12 cellular contexts compared by ENCODE assay signal in the genomic region with DNA sequence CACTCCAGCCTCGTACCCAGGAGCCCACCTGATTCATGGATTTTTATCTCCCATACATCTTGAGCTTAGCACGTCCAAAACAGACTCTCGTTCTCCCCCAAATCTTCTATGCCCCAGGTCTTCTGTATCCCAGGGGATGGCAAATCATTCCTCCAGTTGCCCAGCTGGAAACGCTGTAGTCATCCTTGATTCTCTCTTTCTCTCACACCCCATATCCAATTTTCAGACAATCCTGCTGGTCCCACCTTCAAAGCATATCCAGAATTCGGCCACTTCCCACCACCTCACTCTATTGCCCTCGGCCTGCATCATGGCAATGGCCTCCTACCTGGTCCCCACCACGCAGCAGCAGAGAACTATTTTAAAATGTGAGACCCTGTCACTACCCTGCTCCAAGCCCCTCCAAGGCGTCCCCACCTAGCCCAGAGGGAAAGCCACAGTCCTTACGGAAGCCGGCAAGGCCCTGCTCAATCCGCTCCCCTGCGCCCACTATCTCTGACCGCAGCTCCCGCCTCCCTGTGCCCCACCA. TPM values are rescaled to one million over a fixed set of nuclear protein-coding genes. Genes with fewer than 3 reads are reported as not detected.
DNase-seq lines count a peak whose midpoint lies in the region; ATAC-seq, FAIRE-seq and TF ChIP-seq lines count a peak whose summit lies in the region.
"Had no signal": no experiment of that assay in that cellular context is flagged by ENCODE, and none has a peak within 500 bp of the region (broad histone marks: within the 10 kb centered on the region; RNA-seq: fewer than 3 reads in every experiment).

No MANE protein-coding gene starts in this region.

- FAIRE-seq in urothelium cell line (lab: Jason Lieb, UNC) = no peak

- no peak for TF ChIP-seq EP300 in suprapubic skin (IDR thresholded peaks at IDR 0.05)

- peak overlapping the region; percentile 84 for H3K4me3 Mint-ChIP-seq in activated naive CD4-positive, alpha-beta T cell treated with anti-CD3 and anti-CD28 coated beads, Interleukin-2, amount 50 U/mL, for 24 hours
- H3K4me3 Mint-ChIP-seq in activated CD8-positive, alpha-beta T cell treated with anti-CD3 and anti-CD28 coated beads for 36 hours = peak overlapping the region; percentile 65

- DNase-seq in activated naive CD4-positive, alpha-beta T cell treated with anti-CD3 and anti-CD28 coated beads, Interleukin-2, amount 50 U/mL, for 72 hours (ENCODE audit: low spot score in 2 of 2) = no peak
- DNase-seq in activated CD8-positive, alpha-beta T cell treated with anti-CD3 and anti-CD28 coated beads for 36 hours = no peak
- DNase-seq in suprapubic skin (ENCODE audit: low spot score in 2 of 2) (no peak), urothelium cell line (ENCODE audit: low spot score) (no peak)
- DNase-seq in NK-92 treated with Interleukin-12 subunit alpha and Interleukin-12 subunit beta, amount 100 ng/mL, for 24 hours (lab: John Stamatoyannopoulos, UW) = no peak
- DNase-seq: amniotic stem cell; NCI-H446 treated with DMSO at 0.1 percent for 48 hours; SHP77 treated with DMSO at 0.1 percent for 48 hours; stimulated activated CD4-positive, alpha-beta T cell treated with anti-CD3 and anti-CD28 coated beads, Interleukin-15, amount 100 ng/mL, for 24 hours had no signal

- H3K36me3 ChIP-seq in iPS-20b (ENCODE audit: insufficient read depth, low read depth, low read length) (no peaks in the 10 kb centered on the region), suprapubic skin (no peaks in the 10 kb centered on the region)

- peaks cover 27% of the 10 kb centered on the region for H3K27me3 Mint-ChIP-seq in activated naive CD4-positive, alpha-beta T cell treated with anti-CD3 and anti-CD28 coated beads, Interleukin-2, amount 50 U/mL, for 24 hours
- H3K27me3 Mint-ChIP-seq in activated CD8-positive, alpha-beta T cell treated with anti-CD3 and anti-CD28 coated beads for 36 hours = peaks cover 49% of the 10 kb centered on the region

- H3K27ac ChIP-seq in iPS-20b (ENCODE audit: low read length) (no peak overlapping the region), suprapubic skin (peak overlapping the region; percentile 94)

- peaks cover 16% of the 10 kb centered on the region for H3K4me1 Mint-ChIP-seq in activated naive CD4-positive, alpha-beta T cell treated with anti-CD3 and anti-CD28 coated beads, Interleukin-2, amount 50 U/mL, for 24 hours
- H3K4me1 Mint-ChIP-seq in activated CD8-positive, alpha-beta T cell treated with anti-CD3 and anti-CD28 coated beads for 36 hours (ENCODE audit: low read depth) = peaks cover 2% of the 10 kb centered on the region

- H3K27ac Mint-ChIP-seq in activated naive CD4-positive, alpha-beta T cell treated with anti-CD3 and anti-CD28 coated beads, Interleukin-2, amount 50 U/mL, for 24 hours = peak overlapping the region; percentile 49
- H3K27ac Mint-ChIP-seq in activated naive CD4-positive, alpha-beta T cell treated with anti-CD3 and anti-CD28 coated beads, Interleukin-2, amount 50 U/mL, for 72 hours = no peak overlapping the region
- no peak overlapping the region for H3K27ac Mint-ChIP-seq in activated CD8-positive, alpha-beta T cell treated with anti-CD3 and anti-CD28 coated beads for 36 hours

- no peak for TF ChIP-seq POLR2A in suprapubic skin (IDR thresholded peaks at IDR 0.05)

- H3K27me3 ChIP-seq in iPS-20b (ENCODE audit: insufficient read depth, low read length) (peaks cover 60% of the 10 kb centered on the region), suprapubic skin (no peaks in the 10 kb centered on the region)

- intact Hi-C loops in activated CD8-positive, alpha-beta T cell treated with anti-CD3 and anti-CD28 coated beads for 36 hours (cut with micrococcal nuclease) = no loop called here

- H3K9me3 ChIP-seq in iPS-20b (ENCODE audit: insufficient read depth, low read depth, low read length) (no peaks in the 10 kb centered on the region), suprapubic skin (no peaks in the 10 kb centered on the region)

- POLR2A ChIA-PET in activated CD8-positive, alpha-beta T cell treated with anti-CD3 and anti-CD28 coated beads for 36 hours (lab: Charles Lee) = no interaction called here

- TF ChIP-seq CTCF in activated CD8-positive, alpha-beta T cell treated with anti-CD3 and anti-CD28 coated beads for 36 hours (IDR thresholded peaks at IDR 0.05) = no peak
- no peak for TF ChIP-seq CTCF in suprapubic skin (IDR thresholded peaks at IDR 0.05)

- H3K4me1 ChIP-seq in iPS-20b (ENCODE audit: insufficient read depth, low read length) (no peaks in the 10 kb centered on the region), suprapubic skin (peaks cover 34% of the 10 kb centered on the region)

- no peaks in the 10 kb centered on the region for H3K9me3 Mint-ChIP-seq in activated naive CD4-positive, alpha-beta T cell treated with anti-CD3 and anti-CD28 coated beads, Interleukin-2, amount 50 U/mL, for 24 hours
- H3K9me3 Mint-ChIP-seq in activated naive CD4-positive, alpha-beta T cell treated with anti-CD3 and anti-CD28 coated beads, Interleukin-2, amount 50 U/mL, for 72 hours = no peaks in the 10 kb centered on the region
- H3K9me3 Mint-ChIP-seq in activated CD8-positive, alpha-beta T cell treated with anti-CD3 and anti-CD28 coated beads for 36 hours = no peaks in the 10 kb centered on the region

- CTCF ChIA-PET in activated CD8-positive, alpha-beta T cell treated with anti-CD3 and anti-CD28 coated beads for 36 hours (lab: Charles Lee) = interaction anchor here (0.9 to 1.4 kb wide), 2 partner anchors 34 to 136 kb away, joined by 3 to 4 read pairs; no protein-coding TSS in a partner anchor

- peak overlapping the region; percentile 67; the same call in 1 of the 2 replicates for H3K4me3 ChIP-seq in iPS-20b (ENCODE audit: low read length)
- peak overlapping the region; percentile 71 for H3K4me3 ChIP-seq in suprapubic skin

- 93% methylated on average over 14 of the region's 14 CpGs for WGBS in suprapubic skin

- ATAC-seq in activated naive CD4-positive, alpha-beta T cell treated with anti-CD3 and anti-CD28 coated beads, Interleukin-2, amount 50 U/mL, for 72 hours = no peak
- no peak for ATAC-seq in activated CD8-positive, alpha-beta T cell treated with anti-CD3 and anti-CD28 coated beads for 36 hours
- ATAC-seq in GM19455 (IDR thresholded peaks at IDR 0.05; ENCODE audit: unreplicated experiment) = no peak

- H3K36me3 Mint-ChIP-seq in activated naive CD4-positive, alpha-beta T cell treated with anti-CD3 and anti-CD28 coated beads, Interleukin-2, amount 50 U/mL, for 24 hours = no peaks in the 10 kb centered on the region
- no peaks in the 10 kb centered on the region for H3K36me3 Mint-ChIP-seq in activated naive CD4-positive, alpha-beta T cell treated with anti-CD3 and anti-CD28 coated beads, Interleukin-2, amount 50 U/mL, for 72 hours
- no peaks in the 10 kb centered on the region for H3K36me3 Mint-ChIP-seq in activated CD8-positive, alpha-beta T cell treated with anti-CD3 and anti-CD28 coated beads for 36 hours (ENCODE audit: low read depth)

- no peak overlapping the region for H3K9ac ChIP-seq in iPS-20b (ENCODE audit: low read depth, low read length)

RNA-seq across cellular contexts. Expression of gene GRHL1, which starts 1.4 kb away (rescaled TPM):
- total RNA-seq in activated naive CD4-positive, alpha-beta T cell treated with anti-CD3 and anti-CD28 coated beads, Interleukin-2, amount 50 U/mL, for 72 hours = under 1 TPM; 0.59 to 0.88 TPM
- total RNA-seq in activated CD8-positive, alpha-beta T cell treated with anti-CD3 and anti-CD28 coated beads for 36 hours = under 1 TPM; 0.20 to 0.25 TPM
- total RNA-seq in suprapubic skin = 100 to 1,000 TPM; 112 to 233 (median 121) TPM

Comparison
In these comparisons a context has a peak if more than half of its experiments do, and no peak if none do; other contexts are left out.
1. RNA of gene GRHL1, which starts 1.4 kb away (total RNA-seq): 112 to 233 TPM in suprapubic skin; 0.59 to 0.88 TPM in activated naive CD4-positive, alpha-beta T cell treated with anti-CD3 and anti-CD28 coated beads, Interleukin-2, amount 50 U/mL, for 72 hours and 0.20 to 0.25 TPM in activated CD8-positive, alpha-beta T cell treated with anti-CD3 and anti-CD28 coated beads for 36 hours; every median in the first group is over 10 times any median in the second.